13 cellular contexts compared by ENCODE assay signal in the genomic region with DNA sequence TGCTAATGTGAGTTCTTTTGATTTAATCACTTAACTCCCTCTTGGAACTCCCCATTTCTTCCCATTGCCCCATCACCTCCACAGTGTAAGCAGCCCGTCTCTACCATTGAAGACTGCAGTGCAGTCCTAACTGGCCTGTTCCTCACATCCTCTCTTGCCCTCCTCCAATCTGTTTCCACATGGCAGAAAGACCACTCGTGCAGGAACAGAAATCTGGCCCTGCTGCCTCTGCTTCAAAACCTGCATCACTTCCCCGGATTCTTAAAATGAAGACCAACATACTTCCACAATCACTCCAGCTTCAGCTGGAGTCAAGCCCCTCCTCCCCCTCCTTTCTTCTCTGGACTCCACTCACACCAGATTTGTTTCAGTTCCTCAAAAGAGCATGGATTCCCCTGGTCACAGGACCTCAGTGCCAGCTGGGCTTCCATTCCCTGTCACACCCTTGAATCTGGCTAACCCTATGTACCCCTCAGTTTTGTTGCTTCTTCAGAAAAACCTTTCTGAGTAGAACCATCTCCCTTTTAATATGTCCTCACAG.
A peak's percentile ranks its signal among the peaks of the same experiment; 100 is the strongest.
DNase-seq lines count a peak whose midpoint lies in the region; ATAC-seq and TF ChIP-seq lines count a peak whose summit lies in the region.
"Had no signal": no experiment of that assay in that cellular context is flagged by ENCODE, and none has a peak within 500 bp of the region (broad histone marks: within the 10 kb centered on the region; RNA-seq: fewer than 3 reads in every experiment).

No MANE protein-coding gene starts in this region.

- ATAC-seq in Right ventricle myocardium superior (ENCODE audit: poor library complexity) (peak; percentile 76), aorta (ENCODE audit: low FRiP score) (peak; percentile 55), GM19395 (IDR thresholded peaks at IDR 0.05; ENCODE audit: unreplicated experiment) (no peak)

- no peaks in the 10 kb centered on the region for H4K20me1 ChIP-seq in osteoblast (ENCODE audit: insufficient read depth, low read length)

- intact Hi-C loops in Right ventricle myocardium superior (cut with DNase I) (loop anchor here (5.0 to 10.0 kb wide), 2 partner anchors 798 to 1076 kb away; partner anchors contain the start of gene MAFB), aorta (cut with DNase I) (no loop called here)

- H2AFZ ChIP-seq in osteoblast (ENCODE audit: low read length) = peak overlapping the region; percentile 18

- H3K9me3 ChIP-seq in osteoblast (ENCODE audit: low read depth, low read length) (no peaks in the 10 kb centered on the region), aorta (ENCODE audit: control insufficient read depth, low read length) (peaks cover 3% of the 10 kb centered on the region)
- H3K9me3 ChIP-seq: ovary, thoracic aorta had no signal

- DNase-seq in SKM-1 treated with dmso at 0.1 percent for 144 hours (lab: John Stamatoyannopoulos, UW; ENCODE audit: unreplicated experiment) = peak; percentile 5
- DNase-seq in SKM-1 (lab: John Stamatoyannopoulos, UW; ENCODE audit: unreplicated experiment) = no peak
- DNase-seq in Right ventricle myocardium superior = peak; percentile 41
- DNase-seq in osteoblast (ENCODE audit: insufficient read length, low spot score, missing footprints) = no peak
- peak in 1 of 2 donors; percentile 77 for DNase-seq in aorta
- no peak for DNase-seq in NCI-H748 treated with DMSO at 0.1 percent for 48 hours (lab: John Stamatoyannopoulos, UW)
- DNase-seq in GM19240 (ENCODE audit: insufficient read length, low spot score) = no peak
- DNase-seq: HCEC 1CT, NCI-H226 had no signal

- WGBS in aorta, 2 donors = 57 to 61% methylated on average over 3 of the region's 3 CpGs

- H3K27me3 ChIP-seq in osteoblast (ENCODE audit: insufficient read depth, low read length) (no peaks in the 10 kb centered on the region), aorta (ENCODE audit: control insufficient read depth in 1 of 2, insufficient read depth in 2 of 2, low read length in 1 of 2) (no peaks in the 10 kb centered on the region)
- H3K27me3 ChIP-seq: brain microvascular endothelial cell, ovary had no signal

- H3K4me2 ChIP-seq in osteoblast (ENCODE audit: insufficient read depth, low read length) = no peak overlapping the region

- peak overlapping the region; percentile 57 for H3K27ac ChIP-seq in osteoblast (ENCODE audit: low read depth, low read length)
- no peak overlapping the region for H3K27ac ChIP-seq in aorta (ENCODE audit: low read depth in 1 of 2, low read length in 2 of 2)
- H3K27ac ChIP-seq: brain microvascular endothelial cell, ovary, thoracic aorta had no signal

- no peak for TF ChIP-seq CTCF in osteoblast (IDR thresholded peaks at IDR 0.05; ENCODE audit: extremely low read depth, low read depth, low read length)

- H3K4me3 ChIP-seq in osteoblast (ENCODE audit: insufficient read depth, low read length) = no peak overlapping the region
- no peak overlapping the region for H3K4me3 ChIP-seq in aorta (ENCODE audit: low read length in 2 of 2)
- H3K4me3 ChIP-seq: ovary, thoracic aorta had no signal

- H3K4me1 ChIP-seq in osteoblast (ENCODE audit: insufficient read depth, low read length) (peaks cover 14% of the 10 kb centered on the region), aorta (ENCODE audit: control insufficient read depth in 1 of 2, insufficient read depth in 2 of 2, low read length in 2 of 2) (no peaks in the 10 kb centered on the region)

- H3K36me3 ChIP-seq in osteoblast (ENCODE audit: insufficient read depth, low read length) (no peaks in the 10 kb centered on the region), aorta (ENCODE audit: control insufficient read depth in 1 of 2, insufficient read depth in 2 of 2, low read length in 1 of 2) (no peaks in the 10 kb centered on the region)
- H3K36me3 ChIP-seq: brain microvascular endothelial cell, ovary, thoracic aorta had no signal

- no peaks in the 10 kb centered on the region for H3K79me2 ChIP-seq in osteoblast (ENCODE audit: insufficient read depth, low read length)

Comparison
In these comparisons a context has a peak if more than half of its experiments do, and no peak if none do; other contexts are left out.
1. DNase-seq: peak in SKM-1 treated with dmso at 0.1 percent for 144 hours (single experiment) and Right ventricle myocardium superior (single experiment); none in SKM-1 (single experiment), osteoblast (single experiment), NCI-H748 treated with DMSO at 0.1 percent for 48 hours (single experiment) and GM19240 (single experiment).